14 cellular contexts compared by ENCODE assay signal in genomic region chr19:18422530-18423191, GRCh38. TPM values are rescaled to one million over a fixed set of nuclear protein-coding genes. Genes with fewer than 3 reads are reported as not detected.
DNase-seq lines count a peak whose midpoint lies in the region; ATAC-seq and TF ChIP-seq lines count a peak whose summit lies in the region.
"Had no signal": no experiment of that assay in that cellular context is flagged by ENCODE, and none has a peak within 500 bp of the region (broad histone marks: within the 10 kb centered on the region; RNA-seq: fewer than 3 reads in every experiment).

No MANE protein-coding gene starts in this region.

- H3K9me3 ChIP-seq in DOHH2 (ENCODE audit: control insufficient read depth, insufficient read depth, low read length) (no peaks in the 10 kb centered on the region), Loucy (ENCODE audit: insufficient read depth, low read depth, low read length) (no peaks in the 10 kb centered on the region)
- H3K9me3 ChIP-seq: breast epithelium had no signal

- H3K27ac Mint-ChIP-seq in activated naive CD8-positive, alpha-beta T cell treated with anti-CD3 and anti-CD28 coated beads, Interleukin-2, amount 10 ng/mL, durations not matched to agents 7 days and 5 days, result peak overlapping the region; percentile 78
- peak overlapping the region; percentile 54 for H3K27ac Mint-ChIP-seq in nephron progenitor cell

- H4K20me1 ChIP-seq in DOHH2 (ENCODE audit: control insufficient read depth, insufficient read depth, low read depth, low read length) (peaks cover 17% of the 10 kb centered on the region; the same call in 1 of the 2 replicates), Loucy (ENCODE audit: insufficient read depth, low read length, poor library complexity, severe bottlenecking) (peaks cover 42% of the 10 kb centered on the region)

- H3K4me1 ChIP-seq in DOHH2 (ENCODE audit: control insufficient read depth, low read length) (peaks cover 86% of the 10 kb centered on the region), Loucy (ENCODE audit: insufficient read depth, low read length, poor library complexity, severe bottlenecking) (peaks cover 38% of the 10 kb centered on the region)

- no peaks in the 10 kb centered on the region for H3K9me3 Mint-ChIP-seq in activated naive CD8-positive, alpha-beta T cell treated with anti-CD3 and anti-CD28 coated beads, Interleukin-2, amount 10 ng/mL, durations not matched to agents 7 days and 5 days
- H3K9me3 Mint-ChIP-seq in nephron progenitor cell, result no peaks in the 10 kb centered on the region

- H3K79me2 ChIP-seq in DOHH2 (ENCODE audit: control insufficient read depth, low read length), result peaks cover 82% of the 10 kb centered on the region
- peaks cover 75% of the 10 kb centered on the region for H3K79me2 ChIP-seq in Loucy (ENCODE audit: insufficient read depth, low read length)

- ATAC-seq in activated naive CD8-positive, alpha-beta T cell treated with anti-CD3 and anti-CD28 coated beads, Interleukin-2, amount 10 ng/mL, durations not matched to agents 7 days and 5 days (ENCODE audit: low read depth), result no peak

- POLR2A ChIA-PET in activated naive CD8-positive, alpha-beta T cell treated with anti-CD3 and anti-CD28 coated beads, Interleukin-2, amount 10 ng/mL, durations not matched to agents 7 days and 5 days (lab: Charles Lee), result interaction anchor here (2.7 kb wide), 1 partner anchor 142 kb away, joined by 15 read pairs; the partner anchor contains the start of gene JUND

- peak overlapping the region; percentile 99 for H3K4me3 Mint-ChIP-seq in activated naive CD8-positive, alpha-beta T cell treated with anti-CD3 and anti-CD28 coated beads, Interleukin-2, amount 10 ng/mL, durations not matched to agents 7 days and 5 days
- peak overlapping the region; percentile 52 for H3K4me3 Mint-ChIP-seq in nephron progenitor cell

- TF ChIP-seq CTCF in DOHH2 (IDR thresholded peaks at IDR 0.05; ENCODE audit: low read depth, low read length, poor library complexity, severe bottlenecking) (no peak), Loucy (conservative IDR thresholded peaks at IDR 0.05; ENCODE audit: low read length) (no peak), nephron progenitor cell (IDR thresholded peaks at IDR 0.05) (no peak)

- H3F3A ChIP-seq in DOHH2 (ENCODE audit: control insufficient read depth, insufficient read depth) (peaks cover 31% of the 10 kb centered on the region), Loucy (ENCODE audit: low read depth) (no peaks in the 10 kb centered on the region)

- H2AFZ ChIP-seq in Loucy (ENCODE audit: low read length), result no peak overlapping the region

- peaks cover 51% of the 10 kb centered on the region for H3K4me1 Mint-ChIP-seq in activated naive CD8-positive, alpha-beta T cell treated with anti-CD3 and anti-CD28 coated beads, Interleukin-2, amount 10 ng/mL, durations not matched to agents 7 days and 5 days
- H3K4me1 Mint-ChIP-seq in nephron progenitor cell, result peaks cover 68% of the 10 kb centered on the region

- H3K27me3 ChIP-seq in DOHH2 (ENCODE audit: control insufficient read depth, low read length) (no peaks in the 10 kb centered on the region), Loucy (ENCODE audit: insufficient read depth, low read length, poor library complexity, severe bottlenecking) (no peaks in the 10 kb centered on the region)
- H3K27me3 ChIP-seq: breast epithelium had no signal

- H3K9me2 ChIP-seq in DOHH2 (replicated peaks; ENCODE audit: control insufficient read depth, low read length), result no peaks in the 10 kb centered on the region
- no peaks in the 10 kb centered on the region for H3K9me2 ChIP-seq in Loucy (replicated peaks; ENCODE audit: low read depth, low read length)

- H3K36me3 ChIP-seq in DOHH2 (ENCODE audit: control insufficient read depth, low read length), result peaks cover 47% of the 10 kb centered on the region
- no peaks in the 10 kb centered on the region for H3K36me3 ChIP-seq in Loucy (ENCODE audit: insufficient read depth, low read length)
- H3K36me3 ChIP-seq: breast epithelium had no signal

- no peaks in the 10 kb centered on the region for H3K27me3 Mint-ChIP-seq in activated naive CD8-positive, alpha-beta T cell treated with anti-CD3 and anti-CD28 coated beads, Interleukin-2, amount 10 ng/mL, durations not matched to agents 7 days and 5 days
- H3K27me3 Mint-ChIP-seq in nephron progenitor cell (ENCODE audit: low read depth, poor library complexity), result peaks cover 2% of the 10 kb centered on the region

- H3K27ac ChIP-seq in DOHH2 (ENCODE audit: low read depth, low read length), result peak overlapping the region; percentile 87
- H3K27ac ChIP-seq: HL-60 had no signal

- H3K36me3 Mint-ChIP-seq in activated naive CD8-positive, alpha-beta T cell treated with anti-CD3 and anti-CD28 coated beads, Interleukin-2, amount 10 ng/mL, durations not matched to agents 7 days and 5 days, result peaks cover 14% of the 10 kb centered on the region
- no peaks in the 10 kb centered on the region for H3K36me3 Mint-ChIP-seq in nephron progenitor cell (ENCODE audit: low read depth)

- H3K9ac ChIP-seq in Loucy (ENCODE audit: low read depth, low read length, poor library complexity, severe bottlenecking), result no peak overlapping the region

- H3K4me2 ChIP-seq in DOHH2 (ENCODE audit: low read length) (peak overlapping the region; percentile 79), Loucy (ENCODE audit: low read depth, low read length, poor library complexity, severe bottlenecking) (peak overlapping the region; percentile 80)

- peak; percentile 52 for DNase-seq in activated naive CD8-positive, alpha-beta T cell treated with anti-CD3 and anti-CD28 coated beads, Interleukin-2, amount 10 ng/mL, durations not matched to agents 7 days and 5 days
- DNase-seq in nephron progenitor cell (no peak), LoVo (ENCODE audit: low spot score) (no peak), NCI-H82 treated with DMSO at 0.1 percent for 48 hours (lab: John Stamatoyannopoulos, UW; ENCODE audit: unreplicated experiment) (no peak)
- DNase-seq in effector CD8-positive, alpha-beta T cell (lab: John Stamatoyannopoulos, UW), result no peak
- DNase-seq: erythroblast, NCI-H1105 treated with DMSO at 0.1 percent for 48 hours, NCI-H69, SW 1271 had no signal

- H3K4me3 ChIP-seq in DOHH2 (ENCODE audit: low read length), result peak overlapping the region; percentile 90
- no peak overlapping the region for H3K4me3 ChIP-seq in Loucy (ENCODE audit: low read length, poor library complexity, severe bottlenecking)

RNA-seq across cellular contexts. Expression of gene SSBP4, which starts 3.5 kb away (rescaled TPM):
- 100 to 1,000 TPM; 152 to 158 TPM for total RNA-seq in activated naive CD8-positive, alpha-beta T cell treated with anti-CD3 and anti-CD28 coated beads, Interleukin-2, amount 10 ng/mL, durations not matched to agents 7 days and 5 days

RNA-seq across cellular contexts. Expression of gene ISYNA1, which starts 15.3 kb away (rescaled TPM):
- 10 to 100 TPM; 39.6 to 43.4 TPM for total RNA-seq in activated naive CD8-positive, alpha-beta T cell treated with anti-CD3 and anti-CD28 coated beads, Interleukin-2, amount 10 ng/mL, durations not matched to agents 7 days and 5 days

RNA-seq across cellular contexts. Expression of gene LRRC25, which starts 25.2 kb away (rescaled TPM):
- 1 to 10 TPM; 1.2 to 1.6 TPM for total RNA-seq in activated naive CD8-positive, alpha-beta T cell treated with anti-CD3 and anti-CD28 coated beads, Interleukin-2, amount 10 ng/mL, durations not matched to agents 7 days and 5 days
- total RNA-seq: activated CD8-positive, alpha-beta memory T cell treated with anti-CD3 and anti-CD28 coated beads for 36 hours had no signal

RNA-seq across cellular contexts. Expression of gene GDF15, which starts 36.7 kb away (rescaled TPM):
- under 1 TPM; 0.34 to 0.75 TPM for total RNA-seq in activated naive CD8-positive, alpha-beta T cell treated with anti-CD3 and anti-CD28 coated beads, Interleukin-2, amount 10 ng/mL, durations not matched to agents 7 days and 5 days
- total RNA-seq: activated CD8-positive, alpha-beta memory T cell treated with anti-CD3 and anti-CD28 coated beads for 36 hours had no signal
